ENCODE assay signal across 16 cellular contexts in the genomic region with DNA sequence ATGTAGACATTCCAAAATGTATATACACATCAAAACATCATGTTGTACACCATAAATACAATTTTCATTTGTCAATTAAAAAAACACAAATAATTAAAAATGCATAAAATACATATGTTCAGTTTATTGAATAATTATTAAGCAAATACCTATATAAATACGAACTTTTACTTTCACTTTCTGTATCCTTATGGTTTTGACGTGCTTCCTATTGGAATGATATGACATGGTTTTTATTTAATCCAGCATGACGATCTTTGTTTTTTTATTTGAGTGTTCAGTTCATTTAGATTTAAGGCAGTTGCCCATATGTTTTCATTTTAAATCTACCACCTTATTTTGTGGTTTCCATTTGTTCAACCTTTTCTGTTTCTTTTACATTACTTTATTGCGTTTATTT.
A peak's percentile ranks its signal among the peaks of the same experiment; 100 is the strongest.
DNase-seq lines count a peak whose midpoint lies in the region; ATAC-seq, FAIRE-seq and TF ChIP-seq lines count a peak whose summit lies in the region.
"Had no signal": no experiment of that assay in that cellular context is flagged by ENCODE, and none has a peak within 500 bp of the region (broad histone marks: within the 10 kb centered on the region; RNA-seq: fewer than 3 reads in every experiment).

No MANE protein-coding gene starts in this region.

- TF ChIP-seq POLR2A in A549 (IDR thresholded peaks at IDR 0.05; ENCODE audit: low read length) = no peak

- TF ChIP-seq CTCF in A549 (IDR thresholded peaks at IDR 0.05) (no peak), fibroblast of pulmonary artery (IDR thresholded peaks at IDR 0.05; ENCODE audit: low read length, missing control alignments) (no peak)

- TF ChIP-seq RAD21 in A549 (conservative IDR thresholded peaks at IDR 0.05 in 1 of 2, IDR thresholded peaks at IDR 0.05 in 1 of 2) = no peak

- POLR2A ChIA-PET in A549 (lab: Yijun Ruan, JAX) = no interaction called here
- POLR2A ChIA-PET in activated CD4-positive, alpha-beta T cell treated with anti-CD3 and anti-CD28 coated beads, Interleukin-2, amount 10 ng/mL, durations not matched to agents 7 days and 5 days (lab: Charles Lee) = no interaction called here

- H3K4me3 Mint-ChIP-seq in activated CD4-positive, alpha-beta T cell treated with anti-CD3 and anti-CD28 coated beads, Interleukin-2, amount 10 ng/mL, durations not matched to agents 7 days and 5 days = no peak overlapping the region

- FAIRE-seq in A549 (lab: Jason Lieb, UNC) = no peak

- H3K27me3 ChIP-seq in SJSA1 (replicated peaks) = no peaks in the 10 kb centered on the region
- H3K27me3 ChIP-seq: dorsolateral prefrontal cortex had no signal

- no peaks in the 10 kb centered on the region for H3K36me3 ChIP-seq in SJSA1

- no peak overlapping the region for H3K27ac ChIP-seq in A549
- H3K27ac ChIP-seq in SJSA1 = no peak overlapping the region
- H3K27ac ChIP-seq: dorsolateral prefrontal cortex, KMS-11 had no signal

- no peak for DNase-seq in A549 (ENCODE audit: low read depth in 1 of 2, low spot score in 1 of 2)
- DNase-seq in H4 (ENCODE audit: low spot score) = peak; percentile 30
- no peak for DNase-seq in SJSA1 (ENCODE audit: low read depth in 1 of 2, low spot score in 2 of 2)
- no peak for DNase-seq in fibroblast of pulmonary artery (ENCODE audit: low read depth)
- DNase-seq in OCI-M2 (lab: John Stamatoyannopoulos, UW; ENCODE audit: unreplicated experiment) = no peak
- DNase-seq in activated CD4-positive, alpha-beta T cell treated with anti-CD3 and anti-CD28 coated beads, Interleukin-2, amount 10 ng/mL, durations not matched to agents 7 days and 5 days = no peak
- DNase-seq: activated T-cell treated with anti-CD3 and anti-CD28 coated beads, Interleukin-2, amount 50 U/mL, for 1 hour; AML-193; amygdala; dorsolateral prefrontal cortex; SHP77 treated with DMSO at 0.1 percent for 48 hours; stimulated activated CD8-positive, alpha-beta memory T cell treated with anti-CD3 and anti-CD28 coated beads, Interleukin-4, amount 100 ng/mL, for 48 hours had no signal

- peak overlapping the region; percentile 59 for H3K4me2 ChIP-seq in A549
- H3K4me2 ChIP-seq: KMS-11 had no signal

- H3K9me3 ChIP-seq in A549 (no peaks in the 10 kb centered on the region), SJSA1 (replicated peaks) (no peaks in the 10 kb centered on the region)

- ATAC-seq in A549 (no peak), GM18498 (IDR thresholded peaks at IDR 0.05; ENCODE audit: unreplicated experiment) (no peak), GM21381 (IDR thresholded peaks at IDR 0.05; ENCODE audit: unreplicated experiment) (no peak)
- ATAC-seq: activated CD4-positive, CD25-positive, alpha-beta regulatory T cell treated with anti-CD3 and anti-CD28 coated beads, Interleukin-2, amount 50 U/mL, for 24 hours had no signal

- H3K4me1 Mint-ChIP-seq in activated CD4-positive, alpha-beta T cell treated with anti-CD3 and anti-CD28 coated beads, Interleukin-2, amount 10 ng/mL, durations not matched to agents 7 days and 5 days = peaks cover 8% of the 10 kb centered on the region

- TF ChIP-seq EP300 in A549 (IDR thresholded peaks at IDR 0.05) = no peak

- CTCF ChIA-PET in A549 (lab: Yijun Ruan, JAX) = no interaction called here
- CTCF ChIA-PET in activated CD4-positive, alpha-beta T cell treated with anti-CD3 and anti-CD28 coated beads, Interleukin-2, amount 10 ng/mL, durations not matched to agents 7 days and 5 days (lab: Charles Lee) = no interaction called here

- H3K27ac Mint-ChIP-seq in activated CD4-positive, alpha-beta T cell treated with anti-CD3 and anti-CD28 coated beads, Interleukin-2, amount 10 ng/mL, durations not matched to agents 7 days and 5 days = no peak overlapping the region

- H3K4me3 ChIP-seq in A549 = peak overlapping the region; percentile 24; the same call in 1 of the 3 replicates
- H3K4me3 ChIP-seq in SJSA1 = peak overlapping the region; percentile 26
- H3K4me3 ChIP-seq in fibroblast of pulmonary artery (replicated peaks; ENCODE audit: low read depth, low read length) = peak overlapping the region; percentile 36
- H3K4me3 ChIP-seq: dorsolateral prefrontal cortex had no signal

- WGBS in A549 (ENCODE audit: missing lambda C conversion rate) = 7% methylated on average over 4 of the region's 4 CpGs

- H3K36me3 Mint-ChIP-seq in activated CD4-positive, alpha-beta T cell treated with anti-CD3 and anti-CD28 coated beads, Interleukin-2, amount 10 ng/mL, durations not matched to agents 7 days and 5 days (ENCODE audit: low read depth) = peaks cover 2% of the 10 kb centered on the region

- H3K27me3 Mint-ChIP-seq in activated CD4-positive, alpha-beta T cell treated with anti-CD3 and anti-CD28 coated beads, Interleukin-2, amount 10 ng/mL, durations not matched to agents 7 days and 5 days = peaks cover 2% of the 10 kb centered on the region

- H3K4me1 ChIP-seq in A549 = no peaks in the 10 kb centered on the region
- H3K4me1 ChIP-seq in SJSA1 (replicated peaks) = no peaks in the 10 kb centered on the region

- peaks cover 8% of the 10 kb centered on the region for H3K9me3 Mint-ChIP-seq in activated CD4-positive, alpha-beta T cell treated with anti-CD3 and anti-CD28 coated beads, Interleukin-2, amount 10 ng/mL, durations not matched to agents 7 days and 5 days

TF ChIP-seq in A549, 52 proteins besides CTCF, POLR2A, EP300 and RAD21:
- TF ChIP-seq, protein P1, sequence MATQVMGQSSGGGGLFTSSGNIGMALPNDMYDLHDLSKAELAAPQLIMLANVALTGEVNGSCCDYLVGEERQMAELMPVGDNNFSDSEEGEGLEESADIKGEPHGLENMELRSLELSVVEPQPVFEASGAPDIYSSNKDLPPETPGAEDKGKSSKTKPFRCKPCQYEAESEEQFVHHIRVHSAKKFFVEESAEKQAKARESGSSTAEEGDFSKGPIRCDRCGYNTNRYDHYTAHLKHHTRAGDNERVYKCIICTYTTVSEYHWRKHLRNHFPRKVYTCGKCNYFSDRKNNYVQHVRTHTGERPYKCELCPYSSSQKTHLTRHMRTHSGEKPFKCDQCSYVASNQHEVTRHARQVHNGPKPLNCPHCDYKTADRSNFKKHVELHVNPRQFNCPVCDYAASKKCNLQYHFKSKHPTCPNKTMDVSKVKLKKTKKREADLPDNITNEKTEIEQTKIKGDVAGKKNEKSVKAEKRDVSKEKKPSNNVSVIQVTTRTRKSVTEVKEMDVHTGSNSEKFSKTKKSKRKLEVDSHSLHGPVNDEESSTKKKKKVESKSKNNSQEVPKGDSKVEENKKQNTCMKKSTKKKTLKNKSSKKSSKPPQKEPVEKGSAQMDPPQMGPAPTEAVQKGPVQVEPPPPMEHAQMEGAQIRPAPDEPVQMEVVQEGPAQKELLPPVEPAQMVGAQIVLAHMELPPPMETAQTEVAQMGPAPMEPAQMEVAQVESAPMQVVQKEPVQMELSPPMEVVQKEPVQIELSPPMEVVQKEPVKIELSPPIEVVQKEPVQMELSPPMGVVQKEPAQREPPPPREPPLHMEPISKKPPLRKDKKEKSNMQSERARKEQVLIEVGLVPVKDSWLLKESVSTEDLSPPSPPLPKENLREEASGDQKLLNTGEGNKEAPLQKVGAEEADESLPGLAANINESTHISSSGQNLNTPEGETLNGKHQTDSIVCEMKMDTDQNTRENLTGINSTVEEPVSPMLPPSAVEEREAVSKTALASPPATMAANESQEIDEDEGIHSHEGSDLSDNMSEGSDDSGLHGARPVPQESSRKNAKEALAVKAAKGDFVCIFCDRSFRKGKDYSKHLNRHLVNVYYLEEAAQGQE (IDR thresholded peaks at IDR 0.05) = no peak
- TF ChIP-seq NFE2L2 (conservative IDR thresholded peaks at IDR 0.05; ENCODE audit: low read length) = no peak
- TF ChIP-seq, protein P2, sequence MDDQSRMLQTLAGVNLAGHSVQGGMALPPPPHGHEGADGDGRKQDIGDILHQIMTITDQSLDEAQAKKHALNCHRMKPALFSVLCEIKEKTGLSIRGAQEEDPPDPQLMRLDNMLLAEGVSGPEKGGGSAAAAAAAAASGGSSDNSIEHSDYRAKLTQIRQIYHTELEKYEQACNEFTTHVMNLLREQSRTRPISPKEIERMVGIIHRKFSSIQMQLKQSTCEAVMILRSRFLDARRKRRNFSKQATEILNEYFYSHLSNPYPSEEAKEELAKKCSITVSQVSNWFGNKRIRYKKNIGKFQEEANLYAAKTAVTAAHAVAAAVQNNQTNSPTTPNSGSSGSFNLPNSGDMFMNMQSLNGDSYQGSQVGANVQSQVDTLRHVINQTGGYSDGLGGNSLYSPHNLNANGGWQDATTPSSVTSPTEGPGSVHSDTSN (IDR thresholded peaks at IDR 0.05) = no peak
- TF ChIP-seq HDAC2 (IDR thresholded peaks at IDR 0.05) = no peak
- no peak for TF ChIP-seq FOXS1 (CRISPR knock-in tag; IDR thresholded peaks at IDR 0.05)
- TF ChIP-seq NPAS2 (CRISPR knock-in tag; IDR thresholded peaks at IDR 0.05; ENCODE audit: borderline replicate concordance) = no peak
- TF ChIP-seq, protein P3, sequence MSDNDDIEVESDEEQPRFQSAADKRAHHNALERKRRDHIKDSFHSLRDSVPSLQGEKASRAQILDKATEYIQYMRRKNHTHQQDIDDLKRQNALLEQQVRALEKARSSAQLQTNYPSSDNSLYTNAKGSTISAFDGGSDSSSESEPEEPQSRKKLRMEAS (IDR thresholded peaks at IDR 0.05) = no peak
- TF ChIP-seq ZC3H11A (IDR thresholded peaks at IDR 0.05) = no peak
- TF ChIP-seq NR3C1 (IDR thresholded peaks at IDR 0.05) = no peak
